Comparison of ENCODE assay signal across 14 cellular contexts in the genomic region with DNA sequence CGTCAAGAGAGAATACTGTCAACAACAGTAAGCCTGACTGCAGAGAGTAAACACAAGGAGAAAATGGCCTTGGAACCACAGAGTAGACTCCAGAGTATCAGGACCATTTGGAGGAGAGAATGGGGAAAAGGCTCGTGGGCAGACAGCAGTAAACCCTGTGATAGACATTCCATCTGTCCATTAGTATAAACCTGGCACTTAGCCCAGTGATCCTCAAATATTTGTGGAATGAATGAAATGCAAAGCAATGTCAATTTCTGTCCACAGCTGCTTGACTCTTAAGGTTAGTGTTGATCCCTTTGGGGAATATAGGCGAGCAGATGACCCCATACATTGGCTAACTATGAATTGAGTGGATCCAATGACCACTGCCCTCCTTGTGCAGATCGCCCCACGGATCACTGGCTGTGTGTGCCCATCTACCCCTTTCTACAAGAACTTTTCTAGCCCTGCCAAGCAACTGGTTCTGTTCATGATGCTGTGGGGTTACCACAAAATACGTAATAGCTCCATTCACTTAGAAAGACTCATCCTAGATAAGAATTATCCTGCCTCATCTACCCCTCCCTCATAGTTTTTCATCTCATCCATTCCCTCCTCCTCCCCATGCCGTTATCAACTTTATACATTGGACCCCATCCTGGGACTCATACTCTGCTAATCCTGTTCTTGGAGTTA.
A peak's percentile ranks its signal among the peaks of the same experiment; 100 is the strongest.
DNase-seq lines count a peak whose midpoint lies in the region; ATAC-seq, FAIRE-seq and TF ChIP-seq lines count a peak whose summit lies in the region.
"Had no signal": no experiment of that assay in that cellular context is flagged by ENCODE, and none has a peak within 500 bp of the region (broad histone marks: within the 10 kb centered on the region; RNA-seq: fewer than 3 reads in every experiment).

No MANE protein-coding gene starts in this region.

- no peaks in the 10 kb centered on the region for H3K4me1 ChIP-seq in Peyer's patch

- no peaks in the 10 kb centered on the region for H3K27me3 Mint-ChIP-seq in activated CD8-positive, alpha-beta memory T cell treated with anti-CD3 and anti-CD28 coated beads, Interleukin-2, amount 10 ng/mL, durations not matched to agents 7 days and 5 days
- H3K27me3 Mint-ChIP-seq: activated CD4-positive, alpha-beta memory T cell treated with anti-CD3 and anti-CD28 coated beads, Interleukin-2, amount 10 ng/mL, durations not matched to agents 7 days and 5 days; activated naive CD8-positive, alpha-beta T cell had no signal

- H3K27ac Mint-ChIP-seq in activated CD8-positive, alpha-beta memory T cell treated with anti-CD3 and anti-CD28 coated beads, Interleukin-2, amount 10 ng/mL, durations not matched to agents 7 days and 5 days = no peak overlapping the region
- H3K27ac Mint-ChIP-seq: activated CD4-positive, alpha-beta memory T cell treated with anti-CD3 and anti-CD28 coated beads, Interleukin-2, amount 10 ng/mL, durations not matched to agents 7 days and 5 days; activated naive CD8-positive, alpha-beta T cell had no signal

- H3K4me3 ChIP-seq in bronchial epithelial cell (ENCODE audit: low read depth, low read length) = no peak overlapping the region
- H3K4me3 ChIP-seq in Peyer's patch = no peak overlapping the region

- no peaks in the 10 kb centered on the region for H3K36me3 Mint-ChIP-seq in activated CD8-positive, alpha-beta memory T cell treated with anti-CD3 and anti-CD28 coated beads, Interleukin-2, amount 10 ng/mL, durations not matched to agents 7 days and 5 days
- H3K36me3 Mint-ChIP-seq: activated naive CD8-positive, alpha-beta T cell had no signal

- peak; percentile 20 for DNase-seq in COLO829 (ENCODE audit: low spot score)
- DNase-seq in LHCN-M2 (ENCODE audit: low read depth) = peak; percentile 98
- peak; percentile 55 for DNase-seq in bronchial epithelial cell (ENCODE audit: low read depth)
- DNase-seq in lung microvascular endothelial cell (ENCODE audit: low read depth in 2 of 2) = peak; percentile 42 to 63
- no peak for DNase-seq in NCI-H1105 treated with DMSO at 0.1 percent for 48 hours (lab: John Stamatoyannopoulos, UW)
- DNase-seq in activated CD8-positive, alpha-beta memory T cell treated with anti-CD3 and anti-CD28 coated beads, Interleukin-2, amount 10 ng/mL, durations not matched to agents 7 days and 5 days = no peak
- no peak for DNase-seq in activated CD4-positive, alpha-beta T cell treated with anti-CD3 and anti-CD28 coated beads for 1 hour
- no peak for DNase-seq in Peyer's patch
- DNase-seq: activated CD4-positive, alpha-beta memory T cell treated with anti-CD3 and anti-CD28 coated beads, Interleukin-2, amount 10 ng/mL, durations not matched to agents 7 days and 5 days; effector memory CD4-positive, alpha-beta T cell; KG1; stimulated activated naive CD4-positive, alpha-beta T cell treated with Interleukin-2 at 50 U/mL for 16 hours had no signal

- CTCF ChIA-PET in activated CD8-positive, alpha-beta memory T cell treated with anti-CD3 and anti-CD28 coated beads, Interleukin-2, amount 10 ng/mL, durations not matched to agents 7 days and 5 days (lab: Charles Lee) = no interaction called here

- H3K4me1 Mint-ChIP-seq in activated CD8-positive, alpha-beta memory T cell treated with anti-CD3 and anti-CD28 coated beads, Interleukin-2, amount 10 ng/mL, durations not matched to agents 7 days and 5 days = no peaks in the 10 kb centered on the region
- H3K4me1 Mint-ChIP-seq: activated CD4-positive, alpha-beta memory T cell treated with anti-CD3 and anti-CD28 coated beads, Interleukin-2, amount 10 ng/mL, durations not matched to agents 7 days and 5 days; neural crest cell had no signal

- no peak for FAIRE-seq in bronchial epithelial cell (lab: Jason Lieb, UNC)

- TF ChIP-seq CTCF in bronchial epithelial cell (IDR thresholded peaks at IDR 0.05; ENCODE audit: insufficient read depth, low read length, severe bottlenecking) = no peak
- no peak for TF ChIP-seq CTCF in Peyer's patch (IDR thresholded peaks at IDR 0.05)

- no peak for ATAC-seq in activated CD8-positive, alpha-beta memory T cell treated with anti-CD3 and anti-CD28 coated beads, Interleukin-2, amount 10 ng/mL, durations not matched to agents 7 days and 5 days

- no peaks in the 10 kb centered on the region for H3K9me3 Mint-ChIP-seq in activated CD8-positive, alpha-beta memory T cell treated with anti-CD3 and anti-CD28 coated beads, Interleukin-2, amount 10 ng/mL, durations not matched to agents 7 days and 5 days (ENCODE audit: low read depth)
- H3K9me3 Mint-ChIP-seq: activated CD4-positive, alpha-beta memory T cell treated with anti-CD3 and anti-CD28 coated beads, Interleukin-2, amount 10 ng/mL, durations not matched to agents 7 days and 5 days; neural crest cell had no signal

- H3K27me3 ChIP-seq in bronchial epithelial cell (ENCODE audit: control insufficient read depth, insufficient read depth, low read length) = no peaks in the 10 kb centered on the region
- no peaks in the 10 kb centered on the region for H3K27me3 ChIP-seq in Peyer's patch

- H3K36me3 ChIP-seq in bronchial epithelial cell (ENCODE audit: control insufficient read depth, insufficient read depth, low read length) = no peaks in the 10 kb centered on the region
- no peaks in the 10 kb centered on the region for H3K36me3 ChIP-seq in Peyer's patch

- TF ChIP-seq POLR2A in Peyer's patch (IDR thresholded peaks at IDR 0.05) = no peak

- no peak overlapping the region for H3K4me3 Mint-ChIP-seq in activated CD8-positive, alpha-beta memory T cell treated with anti-CD3 and anti-CD28 coated beads, Interleukin-2, amount 10 ng/mL, durations not matched to agents 7 days and 5 days
- H3K4me3 Mint-ChIP-seq: activated CD4-positive, alpha-beta memory T cell treated with anti-CD3 and anti-CD28 coated beads, Interleukin-2, amount 10 ng/mL, durations not matched to agents 7 days and 5 days; activated naive CD8-positive, alpha-beta T cell; neural crest cell had no signal

- no peaks in the 10 kb centered on the region for H3K9me3 ChIP-seq in Peyer's patch

- no peak overlapping the region for H3K27ac ChIP-seq in Peyer's patch

Comparison
In these comparisons a context has a peak if more than half of its experiments do, and no peak if none do; other contexts are left out.
1. DNase-seq: peak in COLO829 (single experiment), LHCN-M2 (single experiment), bronchial epithelial cell (single experiment) and lung microvascular endothelial cell (2 of 2); none in NCI-H1105 treated with DMSO at 0.1 percent for 48 hours (single experiment), activated CD8-positive, alpha-beta memory T cell treated with anti-CD3 and anti-CD28 coated beads, Interleukin-2, amount 10 ng/mL, durations not matched to agents 7 days and 5 days (single experiment), activated CD4-positive, alpha-beta T cell treated with anti-CD3 and anti-CD28 coated beads for 1 hour (single experiment) and Peyer's patch (0 of 3).